In genomic region chr3:125055913-125056705, GRCh38 we compare ENCODE assay signal across 8 cellular contexts. TPM values are rescaled to one million over a fixed set of nuclear protein-coding genes. Genes with fewer than 3 reads are reported as not detected.
DNase-seq lines count a peak whose midpoint lies in the region; ATAC-seq and TF ChIP-seq lines count a peak whose summit lies in the region.

Gene HEG1, minus strand, starts transcription at chr3:125055997. Its CDS starts 107 bp downstream, at chr3:125055890.

- H3K36me3 Mint-ChIP-seq in activated naive CD4-positive, alpha-beta T cell treated with anti-CD3 and anti-CD28 coated beads, Interleukin-2, amount 50 U/mL, for 24 hours: no peaks in the 10 kb centered on the region
- H3K36me3 Mint-ChIP-seq in glutamatergic neuron (ENCODE audit: unreplicated experiment): no peaks in the 10 kb centered on the region

- H3K27me3 ChIP-seq in BE2C (no peaks in the 10 kb centered on the region), ovary (no peaks in the 10 kb centered on the region), thoracic aorta (replicated peaks; ENCODE audit: insufficient read depth) (no peaks in the 10 kb centered on the region)

- H3K4me1 ChIP-seq in BE2C: peaks cover 8% of the 10 kb centered on the region
- H3K4me1 ChIP-seq in ovary (ENCODE audit: insufficient read depth): peaks cover 17% of the 10 kb centered on the region
- peaks cover 37 to 60% of the 10 kb centered on the region in 2 donors for H3K4me1 ChIP-seq in thoracic aorta (ENCODE audit: control insufficient read depth in 1 of 2, low read depth in 2 of 2)

- TF ChIP-seq CTCF in BE2C (IDR thresholded peaks at IDR 0.05; ENCODE audit: low read depth, low read length) (no peak), glutamatergic neuron (IDR thresholded peaks at IDR 0.05; ENCODE audit: partially characterized antibody, unreplicated experiment) (no peak), ovary (IDR thresholded peaks at IDR 0.05) (no peak), thoracic aorta (IDR thresholded peaks at IDR 0.05) (no peak)

- no peaks in the 10 kb centered on the region for H3K36me3 ChIP-seq in BE2C
- no peaks in the 10 kb centered on the region for H3K36me3 ChIP-seq in ovary
- no peaks in the 10 kb centered on the region for H3K36me3 ChIP-seq in thoracic aorta

- in situ Hi-C loops in SK-MEL-5 (cut with HindIII; ENCODE audit: low pct_unique_long_range_greater_than_20kb, low sequenced_read_pairs): no loop called here

- peak within 1 kb of the TSS; percentile 95 for H3K27ac ChIP-seq in ovary
- peak within 1 kb of the TSS; percentile 87 to 93 for H3K27ac ChIP-seq in thoracic aorta

- H3K27me3 Mint-ChIP-seq in activated naive CD4-positive, alpha-beta T cell treated with anti-CD3 and anti-CD28 coated beads, Interleukin-2, amount 50 U/mL, for 24 hours: no peaks in the 10 kb centered on the region
- H3K27me3 Mint-ChIP-seq in glutamatergic neuron (ENCODE audit: unreplicated experiment): peaks cover 6% of the 10 kb centered on the region

- TF ChIP-seq EP300 in ovary (IDR thresholded peaks at IDR 0.05): no peak

- H3K4me3 Mint-ChIP-seq in activated naive CD4-positive, alpha-beta T cell treated with anti-CD3 and anti-CD28 coated beads, Interleukin-2, amount 50 U/mL, for 24 hours: peak within 1 kb of the TSS; percentile 94
- H3K4me3 Mint-ChIP-seq in glutamatergic neuron (ENCODE audit: unreplicated experiment): peak within 1 kb of the TSS; percentile 95

- DNase-seq in BE2C (peak; percentile 89), GM19240 (ENCODE audit: insufficient read length, low spot score) (peak; percentile 85), SK-MEL-5 (ENCODE audit: low read depth, low spot score) (peak; percentile 75), glutamatergic neuron (peak; percentile 82), ovary (peak; percentile 84 to 91 (median 88)), thoracic aorta (ENCODE audit: low spot score) (peak; percentile 64)

- intact Hi-C loops in ovary (cut with DNase I): loop anchor here in 2 of 4 donors (5.0 to 10.0 kb wide), 2 partner anchors 86 to 89 kb away; no protein-coding TSS in a partner anchor

- H3K9me3 ChIP-seq in BE2C (no peaks in the 10 kb centered on the region), ovary (no peaks in the 10 kb centered on the region), thoracic aorta (no peaks in the 10 kb centered on the region)

- peak within 1 kb of the TSS; percentile 92 for H3K27ac Mint-ChIP-seq in activated naive CD4-positive, alpha-beta T cell treated with anti-CD3 and anti-CD28 coated beads, Interleukin-2, amount 50 U/mL, for 24 hours
- H3K27ac Mint-ChIP-seq in glutamatergic neuron (ENCODE audit: unreplicated experiment): peak within 1 kb of the TSS; percentile 60

- H3K4me3 ChIP-seq in BE2C (ENCODE audit: low read depth, low read length): peak within 1 kb of the TSS; percentile 82
- H3K4me3 ChIP-seq in ovary: peak within 1 kb of the TSS; percentile 84
- peak within 1 kb of the TSS; percentile 73 for H3K4me3 ChIP-seq in thoracic aorta

- ATAC-seq in HG03521 (IDR thresholded peaks at IDR 0.05; ENCODE audit: unreplicated experiment): peak; percentile 57
- peak; percentile 47 for ATAC-seq in thoracic aorta (ENCODE audit: insufficient number of reproducible peaks, low FRiP score, low read depth)

- WGBS in ovary, 3 donors: 1 to 3% (median 2%) methylated on average over 45 to 67 of the region's 67 CpGs

- TF ChIP-seq POLR2A in ovary (IDR thresholded peaks at IDR 0.05): peak; percentile 60

- peaks cover 52% of the 10 kb centered on the region for H3K4me1 Mint-ChIP-seq in activated naive CD4-positive, alpha-beta T cell treated with anti-CD3 and anti-CD28 coated beads, Interleukin-2, amount 50 U/mL, for 24 hours
- H3K4me1 Mint-ChIP-seq in glutamatergic neuron (ENCODE audit: low read depth, unreplicated experiment): peaks cover 54% of the 10 kb centered on the region

- H3K9me3 Mint-ChIP-seq in activated naive CD4-positive, alpha-beta T cell treated with anti-CD3 and anti-CD28 coated beads, Interleukin-2, amount 50 U/mL, for 24 hours: no peaks in the 10 kb centered on the region
- H3K9me3 Mint-ChIP-seq in glutamatergic neuron (ENCODE audit: unreplicated experiment): peaks cover 19% of the 10 kb centered on the region

RNA-seq across cellular contexts. Expression of gene HEG1, which starts in this region (rescaled TPM):
- polyA plus RNA-seq in BE2C (2012; ENCODE audit: insufficient read depth, insufficient read length, low read depth): 7.1 TPM
- 6.3 and 7.7 TPM in 2 replicates for total RNA-seq in SK-MEL-5 (2014; rRNA removed; shearing (Covaris generic))
- 20.6 and 23.2 TPM in 2 replicates for polyA plus RNA-seq in SK-MEL-5 (2015; cell fraction: cytosol; rRNA removed)
- polyA plus RNA-seq in SK-MEL-5 (2015; cell fraction: nucleus; rRNA removed): 4.9 and 5.5 TPM in 2 replicates
- total RNA-seq in glutamatergic neuron (ENCODE audit: unreplicated experiment): 32.7 TPM
- total RNA-seq in ovary: 10 to 100 TPM; 17.4 to 54.7 (median 35.6) TPM
- 10 to 100 TPM; 12.2 to 64.7 TPM for polyA plus RNA-seq in ovary
- 100 to 1,000 TPM; 114 to 168 TPM for total RNA-seq in thoracic aorta

Comparison
In these comparisons a context has a peak if more than half of its experiments do, and no peak if none do; other contexts are left out.
1. Peak in every context shown above with its lines: DNase-seq, ATAC-seq, H3K4me3 ChIP-seq and H3K27ac ChIP-seq.